13 cellular contexts compared by ENCODE assay signal in the genomic region with DNA sequence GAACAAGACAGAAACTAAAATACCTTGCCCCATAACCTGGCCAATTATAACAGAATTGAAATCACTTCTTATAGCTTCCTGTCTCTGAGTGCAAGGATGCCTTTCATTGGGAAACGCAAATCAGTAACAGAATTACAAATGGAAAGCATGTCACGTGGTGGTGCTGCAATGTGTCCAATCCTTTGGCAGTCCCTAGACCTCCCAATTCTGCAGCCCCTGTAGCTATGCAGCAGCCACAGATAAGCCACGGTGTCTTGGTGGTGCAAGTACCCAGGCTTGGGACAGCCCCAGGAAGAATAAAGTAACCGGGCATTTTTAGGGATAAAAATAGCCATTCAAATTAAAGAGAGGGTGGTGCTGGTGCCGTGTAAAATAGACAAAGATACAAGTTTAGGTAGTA.
DNase-seq lines count a peak whose midpoint lies in the region; ATAC-seq and TF ChIP-seq lines count a peak whose summit lies in the region.
"Had no signal": no experiment of that assay in that cellular context is flagged by ENCODE, and none has a peak within 500 bp of the region (broad histone marks: within the 10 kb centered on the region; RNA-seq: fewer than 3 reads in every experiment).

No MANE protein-coding gene starts in this region.

- peaks cover 0 to 4% of the 10 kb centered on the region in 2 donors for H3K4me1 ChIP-seq in aorta (ENCODE audit: control insufficient read depth in 1 of 2, insufficient read depth in 2 of 2, low read length in 2 of 2)

- peak; percentile 56 for DNase-seq in cardiac septum (ENCODE audit: low spot score)
- no peak for DNase-seq in left ventricle myocardium superior
- peak; percentile 47 for DNase-seq in iris pigment epithelial cell (ENCODE audit: low read depth)
- DNase-seq in aorta, result no peak
- no peak for DNase-seq in activated effector memory CD4-positive, alpha-beta T cell treated with Interleukin-2 at 50 U/mL for 16 hours
- no peak for DNase-seq in C1 segment of cervical spinal cord (lab: John Stamatoyannopoulos, UW)
- DNase-seq: DMS79 treated with DMSO at 0.1 percent for 48 hours; glutamatergic neuron; naive B cell; stimulated activated naive CD8-positive, alpha-beta T cell treated with anti-CD3 and anti-CD28 coated beads, Interleukin-15, Interleukin-2, amounts not matched to agents 100 U/mL and 50 U/mL, for 24 hours had no signal

- ATAC-seq in left ventricle myocardium superior (no peak), SK-N-SH treated with all-trans-retinoic acid at 6 μM for 48 hours (peak; percentile 29), aorta (ENCODE audit: low FRiP score) (peak; percentile 32), HG03135 (IDR thresholded peaks at IDR 0.05; ENCODE audit: unreplicated experiment) (no peak)
- ATAC-seq: activated T-helper 17 cell treated with anti-CD3 and anti-CD28 coated beads, Interleukin-2, amount 50 U/mL, for 72 hours; stimulated activated naive CD8-positive, alpha-beta T cell treated with anti-CD3 and anti-CD28 coated beads, Interleukin-15, Interleukin-2, amounts not matched to agents 100 U/mL and 50 U/mL, for 24 hours had no signal

- intact Hi-C loops in cardiac septum (cut with DNase I) (no loop called here), left ventricle myocardium superior (cut with micrococcal nuclease) (no loop called here), aorta (cut with DNase I) (loop anchor here (2.0 to 5.0 kb wide), 3 partner anchors 47 to 137 kb away; no protein-coding TSS in a partner anchor)

- H3K27ac ChIP-seq in aorta (ENCODE audit: low read depth in 1 of 2, low read length in 2 of 2), result peak overlapping the region; percentile 83 to 92

- no peaks in the 10 kb centered on the region for H3K9me3 ChIP-seq in aorta (ENCODE audit: control insufficient read depth, low read length)

- H3K27me3 ChIP-seq in aorta (ENCODE audit: control insufficient read depth in 1 of 2, insufficient read depth in 2 of 2, low read length in 1 of 2), result no peaks in the 10 kb centered on the region

- H3K36me3 ChIP-seq in aorta (ENCODE audit: control insufficient read depth in 1 of 2, insufficient read depth in 2 of 2, low read length in 1 of 2), result no peaks in the 10 kb centered on the region

- H3K4me3 ChIP-seq in aorta (ENCODE audit: low read length in 2 of 2), result no peak overlapping the region

- WGBS in aorta, 2 donors, result 6 to 9% methylated on average over 5 of the region's 5 CpGs

TF ChIP-seq in SK-N-SH treated with all-trans-retinoic acid at 6 μM for 48 hours, 23 proteins besides CTCF, POLR2A, EP300 and RAD21:
- TF ChIP-seq, protein P1, sequence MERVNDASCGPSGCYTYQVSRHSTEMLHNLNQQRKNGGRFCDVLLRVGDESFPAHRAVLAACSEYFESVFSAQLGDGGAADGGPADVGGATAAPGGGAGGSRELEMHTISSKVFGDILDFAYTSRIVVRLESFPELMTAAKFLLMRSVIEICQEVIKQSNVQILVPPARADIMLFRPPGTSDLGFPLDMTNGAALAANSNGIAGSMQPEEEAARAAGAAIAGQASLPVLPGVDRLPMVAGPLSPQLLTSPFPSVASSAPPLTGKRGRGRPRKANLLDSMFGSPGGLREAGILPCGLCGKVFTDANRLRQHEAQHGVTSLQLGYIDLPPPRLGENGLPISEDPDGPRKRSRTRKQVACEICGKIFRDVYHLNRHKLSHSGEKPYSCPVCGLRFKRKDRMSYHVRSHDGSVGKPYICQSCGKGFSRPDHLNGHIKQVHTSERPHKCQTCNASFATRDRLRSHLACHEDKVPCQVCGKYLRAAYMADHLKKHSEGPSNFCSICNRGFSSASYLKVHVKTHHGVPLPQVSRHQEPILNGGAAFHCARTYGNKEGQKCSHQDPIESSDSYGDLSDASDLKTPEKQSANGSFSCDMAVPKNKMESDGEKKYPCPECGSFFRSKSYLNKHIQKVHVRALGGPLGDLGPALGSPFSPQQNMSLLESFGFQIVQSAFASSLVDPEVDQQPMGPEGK (CRISPR knock-in tag; IDR thresholded peaks at IDR 0.05; ENCODE audit: borderline replicate concordance), result no peak
- no peak for TF ChIP-seq ISL1 (CRISPR knock-in tag; IDR thresholded peaks at IDR 0.05)
- no peak for TF ChIP-seq ESRRG (CRISPR knock-in tag; IDR thresholded peaks at IDR 0.05)
- TF ChIP-seq, protein P2, sequence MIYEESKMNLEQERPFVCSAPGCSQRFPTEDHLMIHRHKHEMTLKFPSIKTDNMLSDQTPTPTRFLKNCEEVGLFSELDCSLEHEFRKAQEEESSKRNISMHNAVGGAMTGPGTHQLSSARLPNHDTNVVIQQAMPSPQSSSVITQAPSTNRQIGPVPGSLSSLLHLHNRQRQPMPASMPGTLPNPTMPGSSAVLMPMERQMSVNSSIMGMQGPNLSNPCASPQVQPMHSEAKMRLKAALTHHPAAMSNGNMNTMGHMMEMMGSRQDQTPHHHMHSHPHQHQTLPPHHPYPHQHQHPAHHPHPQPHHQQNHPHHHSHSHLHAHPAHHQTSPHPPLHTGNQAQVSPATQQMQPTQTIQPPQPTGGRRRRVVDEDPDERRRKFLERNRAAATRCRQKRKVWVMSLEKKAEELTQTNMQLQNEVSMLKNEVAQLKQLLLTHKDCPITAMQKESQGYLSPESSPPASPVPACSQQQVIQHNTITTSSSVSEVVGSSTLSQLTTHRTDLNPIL (CRISPR knock-in tag; IDR thresholded peaks at IDR 0.05; ENCODE audit: low read depth), result no peak

Comparison
In these comparisons a context has a peak if more than half of its experiments do, and no peak if none do; other contexts are left out.
1. DNase-seq: peak in cardiac septum (single experiment) and iris pigment epithelial cell (single experiment); none in left ventricle myocardium superior (single experiment), aorta (0 of 2), activated effector memory CD4-positive, alpha-beta T cell treated with Interleukin-2 at 50 U/mL for 16 hours (single experiment) and C1 segment of cervical spinal cord (0 of 14).
2. ATAC-seq: peak in SK-N-SH treated with all-trans-retinoic acid at 6 μM for 48 hours (single experiment) and aorta (single experiment); none in left ventricle myocardium superior (single experiment) and HG03135 (single experiment).
3. intact Hi-C loops: an anchor here in aorta (2.0 to 5.0 kb wide); none called in cardiac septum and left ventricle myocardium superior.